In the genomic region with DNA sequence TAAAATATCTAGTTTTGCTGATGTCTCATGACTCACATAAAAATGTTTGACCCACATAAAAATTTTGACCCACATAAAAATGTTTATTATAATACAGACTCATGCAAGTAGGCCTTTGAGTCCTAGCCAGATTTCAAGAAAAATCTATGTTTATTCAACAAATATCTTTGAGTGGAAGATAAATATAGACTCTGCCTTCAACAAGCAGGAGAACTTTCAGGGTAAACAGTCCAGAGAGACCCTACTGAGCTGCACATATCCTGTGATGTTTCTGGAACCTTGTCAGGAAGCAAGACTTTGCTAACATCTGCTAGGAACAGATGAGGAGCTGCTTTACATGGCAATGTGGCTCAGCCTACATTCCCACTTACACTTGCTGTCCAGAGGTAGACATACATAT, we compare ENCODE assay signal across 17 cellular contexts.
DNase-seq lines count a peak whose midpoint lies in the region; ATAC-seq and TF ChIP-seq lines count a peak whose summit lies in the region.
"Had no signal": no experiment of that assay in that cellular context is flagged by ENCODE, and none has a peak within 500 bp of the region (broad histone marks: within the 10 kb centered on the region; RNA-seq: fewer than 3 reads in every experiment).

No MANE protein-coding gene starts in this region.

- H3K27me3 ChIP-seq in fibroblast of lung (ENCODE audit: control insufficient read depth, insufficient read depth, low read length): no peaks in the 10 kb centered on the region
- no peaks in the 10 kb centered on the region for H3K27me3 ChIP-seq in lower lobe of right lung (ENCODE audit: low read depth)
- H3K27me3 ChIP-seq in esophagus muscularis mucosa: no peaks in the 10 kb centered on the region
- H3K27me3 ChIP-seq: MG63 had no signal

- TF ChIP-seq CTCF in fibroblast of lung (conservative IDR thresholded peaks at IDR 0.05 in 1 of 2, IDR thresholded peaks at IDR 0.05 in 1 of 2; ENCODE audit: low read depth in 1 of 2, low read length in 2 of 2) (no peak), lower lobe of right lung (IDR thresholded peaks at IDR 0.05) (no peak), esophagus muscularis mucosa (IDR thresholded peaks at IDR 0.05) (no peak)

- H3K9me3 ChIP-seq in fibroblast of lung (ENCODE audit: control insufficient read depth, insufficient read depth, low read depth, low read length) (no peaks in the 10 kb centered on the region), lower lobe of right lung (no peaks in the 10 kb centered on the region), esophagus muscularis mucosa (no peaks in the 10 kb centered on the region)
- H3K9me3 ChIP-seq: MG63 had no signal

- DNase-seq in SK-MEL-5 (ENCODE audit: low read depth, low spot score): peak; percentile 15
- DNase-seq in fibroblast of lung (ENCODE audit: low read depth in 2 of 2): peak; percentile 11 to 36
- DNase-seq in lower lobe of right lung: no peak
- no peak for DNase-seq in esophagus muscularis mucosa (ENCODE audit: extremely low spot score)
- DNase-seq in cerebellar nuclear complex (lab: John Stamatoyannopoulos, UW): no peak
- DNase-seq in hippocampal formation (lab: John Stamatoyannopoulos, UW): no peak
- DNase-seq in left ventricle myocardium superior: no peak
- DNase-seq: CD8-positive, alpha-beta memory T cell; GOT3; HFFc6; KG1; MG63; NCI-H1105; NCI-H187 treated with DMSO at 0.1 percent for 48 hours; NCI-H2171; NCI-H446 treated with DMSO at 0.1 percent for 48 hours; RPMI8226 had no signal

- H3K36me3 ChIP-seq in fibroblast of lung (ENCODE audit: control insufficient read depth, insufficient read depth, low read length) (no peaks in the 10 kb centered on the region), lower lobe of right lung (no peaks in the 10 kb centered on the region), esophagus muscularis mucosa (no peaks in the 10 kb centered on the region)
- H3K36me3 ChIP-seq: MG63 had no signal

- H3K4me1 ChIP-seq in fibroblast of lung (ENCODE audit: control insufficient read depth, extremely low read depth, insufficient read depth, low read length) (no peaks in the 10 kb centered on the region), lower lobe of right lung (no peaks in the 10 kb centered on the region), esophagus muscularis mucosa (no peaks in the 10 kb centered on the region)

- no peak for TF ChIP-seq POLR2A in esophagus muscularis mucosa (IDR thresholded peaks at IDR 0.05; ENCODE audit: low read depth)

- ATAC-seq in lower lobe of right lung (peak; percentile 27 to 51), left ventricle myocardium superior (no peak)

- H3K4me3 ChIP-seq in fibroblast of lung (replicated peaks in 1 of 4; ENCODE audit: control extremely low read depth in 1 of 4, insufficient read depth in 1 of 4, low read depth in 3 of 4, low read length in 4 of 4) (no peak overlapping the region), lower lobe of right lung (no peak overlapping the region), esophagus muscularis mucosa (no peak overlapping the region)
- H3K4me3 ChIP-seq: MG63 had no signal

- intact Hi-C loops in lower lobe of right lung (cut with DNase I): no loop called here
- intact Hi-C loops in esophagus muscularis mucosa (cut with DNase I): no loop called here
- intact Hi-C loops in left ventricle myocardium superior (cut with micrococcal nuclease): no loop called here

- H3K4me2 ChIP-seq in fibroblast of lung (ENCODE audit: extremely low read depth, insufficient read depth, low read length): no peak overlapping the region

- H3K27ac ChIP-seq in fibroblast of lung (ENCODE audit: insufficient read depth, low read length) (no peak overlapping the region), lower lobe of right lung (no peak overlapping the region), esophagus muscularis mucosa (replicated peaks in 1 of 4) (no peak overlapping the region)

- in situ Hi-C loops in SK-MEL-5 (cut with HindIII; ENCODE audit: low pct_unique_long_range_greater_than_20kb, low sequenced_read_pairs): no loop called here

- H2AFZ ChIP-seq in fibroblast of lung (ENCODE audit: low read length): no peak overlapping the region

- TF ChIP-seq EP300 in esophagus muscularis mucosa (IDR thresholded peaks at IDR 0.05): no peak

- no peaks in the 10 kb centered on the region for H4K20me1 ChIP-seq in fibroblast of lung (ENCODE audit: control insufficient read depth, extremely low read depth, insufficient read depth, low read length)

- no peak overlapping the region for H3K9ac ChIP-seq in fibroblast of lung (ENCODE audit: insufficient read depth, low read length)

- H3K79me2 ChIP-seq in fibroblast of lung (ENCODE audit: control insufficient read depth, insufficient read depth, low read length): no peaks in the 10 kb centered on the region

Comparison
In these comparisons a context has a peak if more than half of its experiments do, and no peak if none do; other contexts are left out.
1. DNase-seq: peak in SK-MEL-5 (single experiment) and fibroblast of lung (2 of 2); none in lower lobe of right lung (single experiment), esophagus muscularis mucosa (single experiment), cerebellar nuclear complex (0 of 2), hippocampal formation (0 of 2) and left ventricle myocardium superior (single experiment).